Comparison of ENCODE assay signal across 19 cellular contexts in genomic region chr2:57884281-57884680, GRCh38.
"Had no signal": no experiment of that assay in that cellular context is flagged by ENCODE, and none has a peak within 500 bp of the region (broad histone marks: within the 10 kb centered on the region; RNA-seq: fewer than 3 reads in every experiment).

No MANE protein-coding gene starts in this region.

- FAIRE-seq: endometrium, pancreas, small intestine had no signal

- DNase-seq: effector memory CD4-positive, alpha-beta T cell; heart left ventricle; hippocampal formation; left colon; left ventricle myocardium superior; mesenchymal stem cell; midbrain; occipital lobe; pancreas; right cardiac atrium; small intestine; stimulated activated CD4-positive, alpha-beta T cell treated with anti-CD3 and anti-CD28 coated beads, Interleukin-12 subunit alpha, Interleukin-12 subunit beta, amount 100 ng/mL, for 4 hours; stimulated activated naive CD4-positive, alpha-beta T cell treated with Interleukin-2 at 50 U/mL for 16 hours; thyroid gland; upper lobe of left lung; uterus had no signal

- ATAC-seq: esophagus mucosa; heart left ventricle; left colon; left ventricle myocardium superior; natural killer cell treated with Interleukin-12 subunit alpha and Interleukin-12 subunit beta and Interleukin-15 and Interleukin-18, amount 100 ng/mL, for 72 hours; pancreas; right cardiac atrium had no signal
